ENCODE assay signal across 12 cellular contexts in the genomic region with DNA sequence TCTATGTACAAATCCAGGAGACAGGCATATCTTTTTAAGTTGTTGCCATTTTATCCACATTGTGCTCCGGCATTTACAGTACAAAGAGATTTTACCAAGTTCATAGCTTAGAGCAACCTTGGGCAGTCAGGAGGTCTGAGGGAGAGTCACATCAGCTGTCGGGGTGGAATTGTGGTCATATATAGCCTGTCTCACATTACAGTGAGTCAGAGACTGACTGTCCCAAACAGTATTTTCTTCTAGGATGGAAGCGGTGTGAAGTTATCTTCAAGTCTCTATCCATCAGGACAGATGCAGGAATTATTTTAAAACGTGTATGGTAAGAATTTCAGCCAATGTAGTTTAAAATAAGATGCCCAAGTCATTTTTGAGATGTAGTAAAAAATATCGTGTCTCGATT. TPM values are rescaled to one million over a fixed set of nuclear protein-coding genes. Genes with fewer than 3 reads are reported as not detected.
A peak's percentile ranks its signal among the peaks of the same experiment; 100 is the strongest.
DNase-seq lines count a peak whose midpoint lies in the region; ATAC-seq and TF ChIP-seq lines count a peak whose summit lies in the region.
"Had no signal": no experiment of that assay in that cellular context is flagged by ENCODE, and none has a peak within 500 bp of the region (broad histone marks: within the 10 kb centered on the region; RNA-seq: fewer than 3 reads in every experiment).

No MANE protein-coding gene starts in this region.

- no peaks in the 10 kb centered on the region for H3K9me3 Mint-ChIP-seq in activated T-helper 2 cell treated with anti-CD3 and anti-CD28 coated beads, Interferon-gamma antibody, Interleukin-2, Interleukin-4, amounts not matched to agents 10 μg/mL and 5 μg/mL and 100 μg/mL, durations not matched to agents 14 hours and 24 hours and 36 hours
- H3K9me3 Mint-ChIP-seq in activated naive CD4-positive, alpha-beta T cell treated with anti-CD3 and anti-CD28 coated beads for 36 hours, result no peaks in the 10 kb centered on the region
- H3K9me3 Mint-ChIP-seq: CD4-positive, alpha-beta memory T cell had no signal

- intact Hi-C loops in psoas muscle (cut with DNase I) (loop anchor here in 1 of 2 donors (5.0 kb wide), 1 partner anchor 51 kb away; the partner anchor contains the start of gene GPRC5B), lower leg skin (cut with DNase I; ENCODE audit: low total_unique reads) (no loop called here)
- intact Hi-C loops in activated T-helper 2 cell treated with anti-CD3 and anti-CD28 coated beads, Interferon-gamma antibody, Interleukin-2, Interleukin-4, amounts not matched to agents 10 μg/mL and 5 μg/mL and 100 μg/mL, durations not matched to agents 14 hours and 24 hours and 36 hours (cut with micrococcal nuclease), result no loop called here
- intact Hi-C loops in activated naive CD4-positive, alpha-beta T cell treated with anti-CD3 and anti-CD28 coated beads for 36 hours (cut with micrococcal nuclease), result no loop called here

- peaks cover 25% of the 10 kb centered on the region for H3K4me1 ChIP-seq in SJCRH30
- H3K4me1 ChIP-seq in psoas muscle, result peaks cover 39% of the 10 kb centered on the region

- H3K27me3 ChIP-seq in SJCRH30, result no peaks in the 10 kb centered on the region
- H3K27me3 ChIP-seq in psoas muscle (ENCODE audit: insufficient read depth in 3 of 3, low read length in 2 of 3), result no peaks in the 10 kb centered on the region

- H3K4me1 Mint-ChIP-seq in activated T-helper 2 cell treated with anti-CD3 and anti-CD28 coated beads, Interferon-gamma antibody, Interleukin-2, Interleukin-4, amounts not matched to agents 10 μg/mL and 5 μg/mL and 100 μg/mL, durations not matched to agents 14 hours and 24 hours and 36 hours (ENCODE audit: low read depth), result no peaks in the 10 kb centered on the region
- no peaks in the 10 kb centered on the region for H3K4me1 Mint-ChIP-seq in activated naive CD4-positive, alpha-beta T cell treated with anti-CD3 and anti-CD28 coated beads for 36 hours (ENCODE audit: low read depth)
- H3K4me1 Mint-ChIP-seq: CD4-positive, alpha-beta memory T cell had no signal

- H3K36me3 ChIP-seq in SJCRH30 (no peaks in the 10 kb centered on the region), psoas muscle (ENCODE audit: insufficient read depth in 1 of 2, low read depth in 1 of 2) (no peaks in the 10 kb centered on the region)

- H3K36me3 Mint-ChIP-seq in activated T-helper 2 cell treated with anti-CD3 and anti-CD28 coated beads, Interferon-gamma antibody, Interleukin-2, Interleukin-4, amounts not matched to agents 10 μg/mL and 5 μg/mL and 100 μg/mL, durations not matched to agents 14 hours and 24 hours and 36 hours (ENCODE audit: low read depth), result no peaks in the 10 kb centered on the region
- no peaks in the 10 kb centered on the region for H3K36me3 Mint-ChIP-seq in activated naive CD4-positive, alpha-beta T cell treated with anti-CD3 and anti-CD28 coated beads for 36 hours (ENCODE audit: low read depth)
- H3K36me3 Mint-ChIP-seq: CD4-positive, alpha-beta memory T cell had no signal

- DNase-seq in GM04503 (ENCODE audit: low read depth) (peak; percentile 31), SJCRH30 (peak; percentile 76 to 86), fibroblast of mammary gland (ENCODE audit: low read depth) (peak; percentile 81), psoas muscle (no peak), lower leg skin (ENCODE audit: low spot score in 2 of 2) (no peak)
- DNase-seq in activated T-helper 2 cell treated with anti-CD3 and anti-CD28 coated beads, Interferon-gamma antibody, Interleukin-2, Interleukin-4, amounts not matched to agents 10 μg/mL and 5 μg/mL and 100 μg/mL, durations not matched to agents 14 hours and 24 hours and 36 hours (ENCODE audit: low spot score), result no peak
- DNase-seq in activated naive CD4-positive, alpha-beta T cell treated with anti-CD3 and anti-CD28 coated beads for 36 hours, result no peak
- DNase-seq: CD4-positive, alpha-beta memory T cell; NCI-H345 had no signal

- ATAC-seq in psoas muscle (peak; percentile 92 to 96 (median 94)), HG03342 (IDR thresholded peaks at IDR 0.05; ENCODE audit: unreplicated experiment) (no peak)
- ATAC-seq: esophagus mucosa had no signal

- H3K27ac ChIP-seq in SJCRH30 (peak overlapping the region; percentile 36), psoas muscle (peak overlapping the region; percentile 89)

- no peak overlapping the region for H3K4me3 Mint-ChIP-seq in activated T-helper 2 cell treated with anti-CD3 and anti-CD28 coated beads, Interferon-gamma antibody, Interleukin-2, Interleukin-4, amounts not matched to agents 10 μg/mL and 5 μg/mL and 100 μg/mL, durations not matched to agents 14 hours and 24 hours and 36 hours (ENCODE audit: low read depth)
- H3K4me3 Mint-ChIP-seq in activated naive CD4-positive, alpha-beta T cell treated with anti-CD3 and anti-CD28 coated beads for 36 hours, result no peak overlapping the region
- H3K4me3 Mint-ChIP-seq: CD4-positive, alpha-beta memory T cell had no signal

- WGBS in psoas muscle, 3 donors, result 16 to 30% (median 16%) methylated on average over 6 of the region's 6 CpGs
- 53 to 67% methylated on average over 6 of the region's 6 CpGs for WGBS in lower leg skin, 2 donors

- H3K9me3 ChIP-seq in SJCRH30 (replicated peaks) (no peaks in the 10 kb centered on the region), psoas muscle (no peaks in the 10 kb centered on the region)

- no peaks in the 10 kb centered on the region for H3K27me3 Mint-ChIP-seq in activated T-helper 2 cell treated with anti-CD3 and anti-CD28 coated beads, Interferon-gamma antibody, Interleukin-2, Interleukin-4, amounts not matched to agents 10 μg/mL and 5 μg/mL and 100 μg/mL, durations not matched to agents 14 hours and 24 hours and 36 hours (ENCODE audit: low read depth)
- no peaks in the 10 kb centered on the region for H3K27me3 Mint-ChIP-seq in activated naive CD4-positive, alpha-beta T cell treated with anti-CD3 and anti-CD28 coated beads for 36 hours (ENCODE audit: low read depth)
- H3K27me3 Mint-ChIP-seq: CD4-positive, alpha-beta memory T cell had no signal

- no peak for TF ChIP-seq POLR2A in lower leg skin (IDR thresholded peaks at IDR 0.05)

- H3K4me3 ChIP-seq in SJCRH30, result no peak overlapping the region
- H3K4me3 ChIP-seq in fibroblast of mammary gland (ENCODE audit: control insufficient read depth, low read depth, low read length), result no peak overlapping the region
- H3K4me3 ChIP-seq in psoas muscle, result peak overlapping the region; percentile 48
- no peak overlapping the region for H3K4me3 ChIP-seq in lower leg skin (ENCODE audit: low read depth, poor library complexity, severe bottlenecking)
- H3K4me3 ChIP-seq: lung had no signal

- H3K27ac Mint-ChIP-seq in activated T-helper 2 cell treated with anti-CD3 and anti-CD28 coated beads, Interferon-gamma antibody, Interleukin-2, Interleukin-4, amounts not matched to agents 10 μg/mL and 5 μg/mL and 100 μg/mL, durations not matched to agents 14 hours and 24 hours and 36 hours, result no peak overlapping the region
- H3K27ac Mint-ChIP-seq in activated naive CD4-positive, alpha-beta T cell treated with anti-CD3 and anti-CD28 coated beads for 36 hours, result no peak overlapping the region

- TF ChIP-seq CTCF in fibroblast of mammary gland (conservative IDR thresholded peaks at IDR 0.05; ENCODE audit: control insufficient read depth, insufficient read depth, low read depth, low read length), result no peak
- TF ChIP-seq CTCF in psoas muscle (IDR thresholded peaks at IDR 0.05), result no peak
- no peak for TF ChIP-seq CTCF in lower leg skin (IDR thresholded peaks at IDR 0.05)

- CTCF ChIA-PET in activated naive CD4-positive, alpha-beta T cell treated with anti-CD3 and anti-CD28 coated beads for 36 hours (lab: Charles Lee), result no interaction called here

RNA-seq across cellular contexts. Expression of gene GPRC5B, which starts 53.0 kb away (rescaled TPM):
- total RNA-seq in SJCRH30 (2014; rRNA removed; shearing (Covaris generic)), result 7.1 and 7.8 TPM in 2 replicates
- total RNA-seq in psoas muscle (100 to 1,000 TPM in 3 of 4 donors, 10 to 100 TPM in 1; 38.5 to 124 (median 109) TPM), lower leg skin (10 to 100 TPM in 2 of 4 donors, 1 to 10 TPM in 2; 5.0 to 16.6 (median 9.5) TPM)
- 10 to 100 TPM; 25.3 to 55.7 (median 50.9) TPM for polyA plus RNA-seq in psoas muscle
- not detected in 2 replicates for total RNA-seq in activated T-helper 2 cell treated with anti-CD3 and anti-CD28 coated beads, Interferon-gamma antibody, Interleukin-2, Interleukin-4, amounts not matched to agents 10 μg/mL and 5 μg/mL and 100 μg/mL, durations not matched to agents 14 hours and 24 hours and 36 hours
- total RNA-seq in activated naive CD4-positive, alpha-beta T cell treated with anti-CD3 and anti-CD28 coated beads for 36 hours, result under 1 TPM; 0.22 to 0.55 TPM
- total RNA-seq: CD4-positive, alpha-beta memory T cell had no signal

Comparison
In these comparisons a context has a peak if more than half of its experiments do, and no peak if none do; other contexts are left out.
1. DNase-seq: peak in GM04503 (single experiment), SJCRH30 (2 of 2) and fibroblast of mammary gland (single experiment); none in psoas muscle (0 of 2), activated T-helper 2 cell treated with anti-CD3 and anti-CD28 coated beads, Interferon-gamma antibody, Interleukin-2, Interleukin-4, amounts not matched to agents 10 μg/mL and 5 μg/mL and 100 μg/mL, durations not matched to agents 14 hours and 24 hours and 36 hours (single experiment), activated naive CD4-positive, alpha-beta T cell treated with anti-CD3 and anti-CD28 coated beads for 36 hours (single experiment) and lower leg skin (0 of 2).